Comparison of ENCODE assay signal across 8 cellular contexts in genomic region chr9:86407022-86407421, GRCh38. TPM values are rescaled to one million over a fixed set of nuclear protein-coding genes. Genes with fewer than 3 reads are reported as not detected.
DNase-seq lines count a peak whose midpoint lies in the region; ATAC-seq, FAIRE-seq and TF ChIP-seq lines count a peak whose summit lies in the region.

No MANE protein-coding gene starts in this region.

- DNase-seq in A172 (ENCODE audit: low spot score) (peak; percentile 80), HCEC 1CT (peak; percentile 63), K562 (ENCODE audit: extremely low read depth in 1 of 4, low spot score in 3 of 4) (peak in 1 of 4 experiments; percentile 3), DMS79 (lab: John Stamatoyannopoulos, UW) (no peak), NCI-H82 (lab: John Stamatoyannopoulos, UW) (no peak), cardiac septum (ENCODE audit: low spot score) (no peak)

- H3K4me1 ChIP-seq in K562 (replicated peaks in 1 of 2; ENCODE audit: control insufficient read depth in 2 of 2, insufficient read depth in 2 of 2, low read length in 2 of 2) (no peaks in the 10 kb centered on the region), liver (ENCODE audit: control insufficient read depth in 4 of 4, insufficient read depth in 4 of 4, low read length in 3 of 4) (peaks cover 11 to 62% (median 37%) of the 10 kb centered on the region in 4 donors)

- no peak for TF ChIP-seq CTCF in K562 (IDR thresholded peaks at IDR 0.05 in 2 of 3, conservative IDR thresholded peaks at IDR 0.05 in 1 of 3; ENCODE audit: insufficient read depth in 2 of 3, low read depth in 1 of 3, low read length in 3 of 3)
- TF ChIP-seq CTCF in liver (IDR thresholded peaks at IDR 0.05; ENCODE audit: low read depth, low read length, missing input control) = no peak

- peaks cover 0 to 4% of the 10 kb centered on the region in 2 experiments; a peak in 4 of 5 replicates for H3K27me3 ChIP-seq in K562 (ENCODE audit: control insufficient read depth in 2 of 2, insufficient read depth in 2 of 2, low read length in 2 of 2)
- H3K27me3 ChIP-seq in liver (ENCODE audit: control insufficient read depth in 4 of 4, insufficient read depth in 4 of 4, low read length in 3 of 4) = no peaks in the 10 kb centered on the region

- H3K9ac ChIP-seq in K562 (ENCODE audit: insufficient read depth in 1 of 2, low read depth in 2 of 2, low read length in 2 of 2) = no peak overlapping the region
- peak overlapping the region in 1 of 2 donors; percentile 52 for H3K9ac ChIP-seq in liver (ENCODE audit: low read depth in 1 of 2, low read length in 2 of 2)

- no peaks in the 10 kb centered on the region for H3K79me2 ChIP-seq in K562 (ENCODE audit: control insufficient read depth, insufficient read depth, low read length)

- in situ Hi-C loops in K562 (cut with MboI) = no loop called here

- no peak for TF ChIP-seq EP300 in K562 (IDR thresholded peaks at IDR 0.05; ENCODE audit: low read length)

- no peak for TF ChIP-seq POLR2A in K562 (conservative IDR thresholded peaks at IDR 0.05)

- H3K9me1 ChIP-seq in K562 (ENCODE audit: control insufficient read depth, insufficient read depth, low read length) = no peaks in the 10 kb centered on the region

- intact Hi-C loops in K562 (cut with micrococcal nuclease) = no loop called here
- intact Hi-C loops in cardiac septum (cut with DNase I) = no loop called here

- CTCF ChIA-PET in K562 (lab: Yijun Ruan, JAX; ENCODE audit: low intra/inter-chr PET ratio) = no interaction called here

- no peak overlapping the region for H2AFZ ChIP-seq in K562 (ENCODE audit: low read depth, low read length)

- H3K4me2 ChIP-seq in K562 (ENCODE audit: insufficient read depth, low read length) = no peak overlapping the region

- no peak for TF ChIP-seq RAD21 in K562 (CRISPR knock-in tag; conservative IDR thresholded peaks at IDR 0.05 in 1 of 2, IDR thresholded peaks at IDR 0.05 in 1 of 2)
- peak in 1 of 2 donors; percentile 45 for TF ChIP-seq RAD21 in liver (IDR thresholded peaks at IDR 0.05)

- H3K9me3 ChIP-seq in K562 (replicated peaks; ENCODE audit: control insufficient read depth, insufficient read depth, low read depth, low read length) (no peaks in the 10 kb centered on the region), liver (ENCODE audit: control insufficient read depth in 4 of 4, low read length in 3 of 4) (no peaks in the 10 kb centered on the region)

- no peak for FAIRE-seq in K562 (lab: Jason Lieb, UNC)

- no peaks in the 10 kb centered on the region for H3K36me3 ChIP-seq in K562 (ENCODE audit: control insufficient read depth, insufficient read depth, low read length)
- no peaks in the 10 kb centered on the region for H3K36me3 ChIP-seq in liver (ENCODE audit: control insufficient read depth in 4 of 4, insufficient read depth in 3 of 4, low read depth in 1 of 4, low read length in 3 of 4)

- no TSS peak for BruUV-seq in K562 (replicated peaks; lab: Mats Ljungman, UMichigan)

- no peak overlapping the region for H3K27ac ChIP-seq in K562 (ENCODE audit: extremely low read depth, low read depth, low read length)
- peak overlapping the region; percentile 68 to 88 for H3K27ac ChIP-seq in liver (ENCODE audit: low read depth in 1 of 2, low read length in 2 of 2)

- no peak overlapping the region for H3K4me3 ChIP-seq in K562
- peak overlapping the region in 1 of 3 donors; percentile 1 for H3K4me3 ChIP-seq in liver (ENCODE audit: low read depth in 1 of 3, low read length in 3 of 3)

- POLR2A ChIA-PET in K562 (lab: Yijun Ruan, JAX) = interaction anchor here (0.5 kb wide), 1 partner anchor 679 kb away, joined by 3 read pairs; no protein-coding TSS in a partner anchor

- WGBS in K562 (ENCODE audit: insufficient coverage, low coverage, missing lambda C conversion rate) = 0% methylated on average over 2 of the region's 3 CpGs
- 32% methylated on average over 3 of the region's 3 CpGs for WGBS in liver

- ATAC-seq in K562 (no peak), HG03469 (IDR thresholded peaks at IDR 0.05; ENCODE audit: unreplicated experiment) (no peak)

- H4K20me1 ChIP-seq in K562 (replicated peaks; ENCODE audit: control insufficient read depth, insufficient read depth, low read length) = no peaks in the 10 kb centered on the region

TF ChIP-seq in K562, 482 proteins besides CTCF, POLR2A, EP300 and RAD21 (continues in another document):
- no peak for TF ChIP-seq ZNF3 (CRISPR knock-in tag; IDR thresholded peaks at IDR 0.05)
- TF ChIP-seq, protein P1, sequence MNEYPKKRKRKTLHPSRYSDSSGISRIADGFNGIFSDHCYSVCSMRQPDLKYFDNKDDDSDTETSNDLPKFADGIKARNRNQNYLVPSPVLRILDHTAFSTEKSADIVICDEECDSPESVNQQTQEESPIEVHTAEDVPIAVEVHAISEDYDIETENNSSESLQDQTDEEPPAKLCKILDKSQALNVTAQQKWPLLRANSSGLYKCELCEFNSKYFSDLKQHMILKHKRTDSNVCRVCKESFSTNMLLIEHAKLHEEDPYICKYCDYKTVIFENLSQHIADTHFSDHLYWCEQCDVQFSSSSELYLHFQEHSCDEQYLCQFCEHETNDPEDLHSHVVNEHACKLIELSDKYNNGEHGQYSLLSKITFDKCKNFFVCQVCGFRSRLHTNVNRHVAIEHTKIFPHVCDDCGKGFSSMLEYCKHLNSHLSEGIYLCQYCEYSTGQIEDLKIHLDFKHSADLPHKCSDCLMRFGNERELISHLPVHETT (CRISPR knock-in tag; conservative IDR thresholded peaks at IDR 0.05 in 1 of 2, IDR thresholded peaks at IDR 0.05 in 1 of 2) = no peak
- TF ChIP-seq HNRNPUL1 (IDR thresholded peaks at IDR 0.05; ENCODE audit: low read length) = no peak
- TF ChIP-seq ZNF146 (CRISPR knock-in tag; IDR thresholded peaks at IDR 0.05; ENCODE audit: unreplicated experiment) = no peak
- no peak for TF ChIP-seq POLR3G (IDR thresholded peaks at IDR 0.05; ENCODE audit: extremely low read depth, insufficient read length, insufficient replicate concordance)
- no peak for TF ChIP-seq CBX1 (IDR thresholded peaks at IDR 0.05; ENCODE audit: low read depth)
- no peak for TF ChIP-seq FOXJ2 (tag; IDR thresholded peaks at IDR 0.05)
- no peak for TF ChIP-seq ARNT (IDR thresholded peaks at IDR 0.05)
- TF ChIP-seq C11orf30 (IDR thresholded peaks at IDR 0.05; ENCODE audit: low read depth) = 0 out of 2 replicates have a peak, but pooled peaks have one; percentile 4
- no peak for TF ChIP-seq BACH1 (tag; IDR thresholded peaks at IDR 0.05)
- no peak for TF ChIP-seq CSDE1 (IDR thresholded peaks at IDR 0.05)
- no peak for TF ChIP-seq ZNF143 (CRISPR knock-in tag; IDR thresholded peaks at IDR 0.05)

TF ChIP-seq in liver, 16 proteins besides CTCF, POLR2A, EP300 and RAD21 (continues in another document):
- TF ChIP-seq FOXA2 (IDR thresholded peaks at IDR 0.05) (peak; percentile 36), REST (IDR thresholded peaks at IDR 0.05) (peak; percentile 24), HNF4A (conservative IDR thresholded peaks at IDR 0.05) (peak; percentile 74 to 76), JUND (IDR thresholded peaks at IDR 0.05) (peak; percentile 82 to 95), TAF1 (conservative IDR thresholded peaks at IDR 0.05) (no peak), RXRA (IDR thresholded peaks at IDR 0.05) (peak; percentile 54 to 70), ATF3 (IDR thresholded peaks at IDR 0.05) (peak; percentile 26)

RNA-seq across cellular contexts. Expression of gene TUT7, which starts 52.8 kb away (rescaled TPM):
- 21.5 and 21.6 TPM in 2 replicates for total RNA-seq in A172 (2014; rRNA removed; shearing (Covaris generic))
- total RNA-seq in K562 (2011; cell fraction: chromatin; rRNA removed; ENCODE audit: low replicate concordance) = 41.3 and 144 TPM in 2 replicates
- total RNA-seq in K562 (2011; cell fraction: nucleolus; rRNA removed) = 20.3 and 27.2 TPM in 2 replicates
- total RNA-seq in K562 (2011; cell fraction: nucleoplasm; rRNA removed) = 50.5 and 62.4 TPM in 2 replicates
- total RNA-seq in K562 (2014; rRNA removed) (14.2 and 15.3 TPM in 2 replicates), K562 (2014; rRNA removed; fragmentation: Illumina TruSeq; extraction: Trizol) (22.2 and 26.9 TPM in 2 replicates), K562 (2015; rRNA removed; fragmentation: Illumina TruSeq; extraction: Trizol) (24.2 and 26.2 TPM in 2 replicates), K562 (2021) (13.8 and 15.0 TPM in 2 replicates), liver (10 to 100 TPM; 14.4 to 34.6 TPM), cardiac septum (14.6 TPM)
- polyA plus RNA-seq in K562 (2011; rRNA removed) (20.0 TPM in 2 replicates), K562 (2014; fragmentation: Illumina TruSeq; extraction: Trizol) (18.8 and 23.7 TPM in 2 replicates), K562 (2014; fragmentation: Nextera tagmentation; extraction: Ambion mirVana) (1 to 10 TPM; 5.9 to 9.3 TPM), K562 (2014; rRNA removed) (12.6 and 15.2 TPM in 2 replicates), liver (10 to 100 TPM; 10.7 to 17.4 TPM)
- polyA plus RNA-seq in K562 (2011; cell fraction: cytosol; rRNA removed) = 2.2 and 8.3 TPM in 2 replicates
- 17.2 and 29.0 TPM in 2 replicates for polyA plus RNA-seq in K562 (2011; cell fraction: nucleus; rRNA removed)
- 10.7 and 12.9 TPM in 2 replicates for polyA plus RNA-seq in K562 (2012)
- polyA minus RNA-seq in K562 (2011; rRNA and poly(A)+ RNA removed) = 81.7 and 94.8 TPM in 2 replicates
- 18.1 and 22.7 TPM in 2 replicates for polyA minus RNA-seq in K562 (2011; cell fraction: cytosol; rRNA and poly(A)+ RNA removed)
- polyA minus RNA-seq in K562 (2011; cell fraction: nucleus; rRNA and poly(A)+ RNA removed) = 37.7 and 74.2 TPM in 2 replicates

Comparison
In these comparisons a context has a peak if more than half of its experiments do, and no peak if none do; other contexts are left out.
1. DNase-seq: peak in A172 (single experiment) and HCEC 1CT (single experiment); none in DMS79 (single experiment), NCI-H82 (single experiment) and cardiac septum (single experiment).